ENCODE assay signal across 15 cellular contexts in the genomic region with DNA sequence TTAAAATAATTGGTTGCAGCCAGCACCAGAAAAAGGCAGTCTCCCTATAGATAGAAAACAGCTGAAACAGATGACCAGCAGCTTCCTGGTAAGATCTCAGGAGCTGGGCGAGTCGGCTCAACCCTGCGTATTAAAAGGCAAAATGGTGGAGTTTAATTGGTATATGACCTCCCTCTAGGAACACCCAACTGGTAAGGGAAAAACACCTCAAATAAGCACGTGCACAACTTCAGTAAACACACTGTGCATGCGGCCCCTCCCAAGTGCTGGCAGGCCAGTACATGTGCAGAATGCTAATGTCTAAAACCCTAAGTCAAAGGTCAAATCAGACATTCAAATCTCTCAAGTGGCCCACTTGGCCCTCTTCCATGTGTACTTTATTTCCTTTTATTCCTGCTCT.
"Had no signal": no experiment of that assay in that cellular context is flagged by ENCODE, and none has a peak within 500 bp of the region (broad histone marks: within the 10 kb centered on the region; RNA-seq: fewer than 3 reads in every experiment).

No MANE protein-coding gene starts in this region.

- H3K9me3 ChIP-seq: pancreas, SK-N-SH had no signal

- H3K27me3 ChIP-seq: dorsolateral prefrontal cortex, hepatocyte, pancreas had no signal

- DNase-seq: activated CD4-positive, CD25-positive, alpha-beta regulatory T cell treated with anti-CD3 and anti-CD28 coated beads, Interleukin-2, amount 50 U/mL, for 72 hours; activated naive CD4-positive, alpha-beta T cell treated with anti-CD3 and anti-CD28 coated beads for 36 hours; activated naive CD8-positive, alpha-beta T cell treated with anti-CD3 and anti-CD28 coated beads, Interleukin-2, amount 50 U/mL, for 24 hours; activated T-cell treated with anti-CD3 and anti-CD28 coated beads, Interleukin-2, amount 50 U/mL, for 1 hour; dorsolateral prefrontal cortex; erythroblast; islet precursor cell; left ventricle myocardium inferior; pancreas; SK-N-SH; stimulated activated naive B cell treated with anti-CD40 and anti-IgM and Interleukin-4, amounts not matched to agents 10 μg/mL and 1 μg/mL and 100 μg/mL, for 72 hours; T-cell; T1000 had no signal

- H3K27ac ChIP-seq: dorsolateral prefrontal cortex, left ventricle myocardium inferior had no signal

- H3K9me3 Mint-ChIP-seq: activated naive CD8-positive, alpha-beta T cell treated with anti-CD3 and anti-CD28 coated beads, Interleukin-2, amount 50 U/mL, for 24 hours; activated T-helper 2 cell treated with anti-CD3 and anti-CD28 coated beads, Interferon-gamma antibody, Interleukin-2, Interleukin-4, amounts not matched to agents 10 μg/mL and 5 μg/mL and 100 μg/mL, durations not matched to agents 14 hours and 24 hours and 36 hours had no signal

- H3K27ac Mint-ChIP-seq: activated naive CD4-positive, alpha-beta T cell treated with anti-CD3 and anti-CD28 coated beads for 36 hours; activated naive CD8-positive, alpha-beta T cell treated with anti-CD3 and anti-CD28 coated beads, Interleukin-2, amount 50 U/mL, for 24 hours; activated T-helper 2 cell treated with anti-CD3 and anti-CD28 coated beads, Interferon-gamma antibody, Interleukin-2, Interleukin-4, amounts not matched to agents 10 μg/mL and 5 μg/mL and 100 μg/mL, durations not matched to agents 14 hours and 24 hours and 36 hours; stimulated activated naive B cell treated with anti-CD40 and anti-IgM and Interleukin-4, amounts not matched to agents 10 μg/mL and 1 μg/mL and 100 μg/mL, for 72 hours; T-cell had no signal

- ATAC-seq: activated naive CD8-positive, alpha-beta T cell treated with anti-CD3 and anti-CD28 coated beads, Interleukin-2, amount 50 U/mL, for 24 hours; stimulated activated naive B cell treated with anti-CD40 and anti-IgM and Interleukin-4, amounts not matched to agents 10 μg/mL and 1 μg/mL and 100 μg/mL, for 72 hours; T-cell had no signal

- H3K27me3 Mint-ChIP-seq: activated naive CD8-positive, alpha-beta T cell treated with anti-CD3 and anti-CD28 coated beads, Interleukin-2, amount 50 U/mL, for 24 hours; stimulated activated naive B cell treated with anti-CD40 and anti-IgM and Interleukin-4, amounts not matched to agents 10 μg/mL and 1 μg/mL and 100 μg/mL, for 72 hours had no signal

- H3K4me3 Mint-ChIP-seq: activated naive CD4-positive, alpha-beta T cell treated with anti-CD3 and anti-CD28 coated beads for 36 hours; activated naive CD8-positive, alpha-beta T cell treated with anti-CD3 and anti-CD28 coated beads, Interleukin-2, amount 50 U/mL, for 24 hours; stimulated activated naive B cell treated with anti-CD40 and anti-IgM and Interleukin-4, amounts not matched to agents 10 μg/mL and 1 μg/mL and 100 μg/mL, for 72 hours; T-cell had no signal

- H3K36me3 Mint-ChIP-seq: stimulated activated naive B cell treated with anti-CD40 and anti-IgM and Interleukin-4, amounts not matched to agents 10 μg/mL and 1 μg/mL and 100 μg/mL, for 72 hours; T-cell had no signal

- H3K4me3 ChIP-seq: dorsolateral prefrontal cortex, hepatocyte, left ventricle myocardium inferior, pancreas had no signal

- H3K4me1 Mint-ChIP-seq: activated naive CD8-positive, alpha-beta T cell treated with anti-CD3 and anti-CD28 coated beads, Interleukin-2, amount 50 U/mL, for 24 hours; stimulated activated naive B cell treated with anti-CD40 and anti-IgM and Interleukin-4, amounts not matched to agents 10 μg/mL and 1 μg/mL and 100 μg/mL, for 72 hours; T-cell had no signal
